19 cellular contexts compared by ENCODE assay signal in genomic region chr22:49861642-49862407, GRCh38. TPM values are rescaled to one million over a fixed set of nuclear protein-coding genes. Genes with fewer than 3 reads are reported as not detected.
DNase-seq lines count a peak whose midpoint lies in the region; ATAC-seq and TF ChIP-seq lines count a peak whose summit lies in the region.
"Had no signal": no experiment of that assay in that cellular context is flagged by ENCODE, and none has a peak within 500 bp of the region (broad histone marks: within the 10 kb centered on the region; RNA-seq: fewer than 3 reads in every experiment).

No MANE protein-coding gene starts in this region.

- H3K36me3 ChIP-seq in upper lobe of right lung = no peaks in the 10 kb centered on the region
- H3K36me3 ChIP-seq: uterus had no signal

- peaks cover 10% of the 10 kb centered on the region for H3K4me1 ChIP-seq in upper lobe of right lung
- H3K4me1 ChIP-seq: uterus had no signal

- H3K27me3 ChIP-seq in upper lobe of right lung = no peaks in the 10 kb centered on the region
- H3K27me3 ChIP-seq: uterus had no signal

- H3K36me3 Mint-ChIP-seq in stimulated activated naive CD8-positive, alpha-beta T cell treated with anti-CD3 and anti-CD28 coated beads, Interleukin-15, Interleukin-2, amounts not matched to agents 100 ng/mL and 50 ng/mL, for 24 hours (ENCODE audit: low read depth) = peaks cover 27% of the 10 kb centered on the region
- peaks cover 13% of the 10 kb centered on the region for H3K36me3 Mint-ChIP-seq in natural killer cell treated with Interleukin-12 subunit alpha and Interleukin-12 subunit beta and Interleukin-15 and Interleukin-18, amount 100 ng/mL, for 72 hours

- peaks cover 5% of the 10 kb centered on the region for H3K9me3 Mint-ChIP-seq in stimulated activated naive CD8-positive, alpha-beta T cell treated with anti-CD3 and anti-CD28 coated beads, Interleukin-15, Interleukin-2, amounts not matched to agents 100 ng/mL and 50 ng/mL, for 24 hours
- no peaks in the 10 kb centered on the region for H3K9me3 Mint-ChIP-seq in natural killer cell treated with Interleukin-12 subunit alpha and Interleukin-12 subunit beta and Interleukin-15 and Interleukin-18, amount 100 ng/mL, for 72 hours

- H3K4me3 ChIP-seq in fibroblast of mammary gland (ENCODE audit: control insufficient read depth, low read depth, low read length) = no peak overlapping the region
- no peak overlapping the region for H3K4me3 ChIP-seq in upper lobe of right lung
- H3K4me3 ChIP-seq: PC-9, skin epidermis, uterus had no signal

- H3K4me1 Mint-ChIP-seq in stimulated activated naive CD8-positive, alpha-beta T cell treated with anti-CD3 and anti-CD28 coated beads, Interleukin-15, Interleukin-2, amounts not matched to agents 100 ng/mL and 50 ng/mL, for 24 hours (ENCODE audit: low read depth) = peaks cover 56% of the 10 kb centered on the region
- H3K4me1 Mint-ChIP-seq in natural killer cell treated with Interleukin-12 subunit alpha and Interleukin-12 subunit beta and Interleukin-15 and Interleukin-18, amount 100 ng/mL, for 72 hours (ENCODE audit: low read depth in 2 of 2) = peaks cover 29 to 38% of the 10 kb centered on the region in 2 donors

- CTCF ChIA-PET in RWPE1 (lab: Yijun Ruan, JAX) = no interaction called here

- H3K27ac ChIP-seq in RWPE1 (peak overlapping the region; percentile 8; the same call in 1 of the 2 replicates), upper lobe of right lung (no peak overlapping the region)
- H3K27ac ChIP-seq: KMS-11, PC-9, skin epidermis, uterus had no signal

- no peak for ATAC-seq in stimulated activated naive CD8-positive, alpha-beta T cell treated with anti-CD3 and anti-CD28 coated beads, Interleukin-15, Interleukin-2, amounts not matched to agents 100 U/mL and 50 U/mL, for 24 hours
- ATAC-seq in upper lobe of right lung (no peak), HG03432 (IDR thresholded peaks at IDR 0.05; ENCODE audit: unreplicated experiment) (no peak)
- ATAC-seq in natural killer cell treated with Interleukin-12 subunit alpha and Interleukin-12 subunit beta and Interleukin-15 and Interleukin-18, amount 100 ng/mL, for 72 hours = no peak
- ATAC-seq: activated CD4-positive, CD25-positive, alpha-beta regulatory T cell treated with anti-CD3 and anti-CD28 coated beads, Interleukin-2, amount 50 U/mL, for 24 hours; HCT116 had no signal

- no peak for DNase-seq in stimulated activated naive CD8-positive, alpha-beta T cell treated with anti-CD3 and anti-CD28 coated beads, Interleukin-15, Interleukin-2, amounts not matched to agents 100 U/mL and 50 U/mL, for 24 hours
- DNase-seq in RWPE1 (ENCODE audit: low spot score) = no peak
- peak; percentile 58 for DNase-seq in fibroblast of mammary gland (ENCODE audit: low read depth)
- DNase-seq in upper lobe of right lung = peak; percentile 40
- DNase-seq in iPS-NIHi7 (ENCODE audit: extremely low spot score) = no peak
- no peak for DNase-seq in natural killer cell treated with Interleukin-12 subunit alpha and Interleukin-12 subunit beta and Interleukin-15 and Interleukin-18, amount 100 ng/mL, for 72 hours (ENCODE audit: low spot score)
- DNase-seq: DND-41; mesenchymal stem cell; NCI-H1694; NCI-H524; PC-9; stimulated activated naive CD4-positive, alpha-beta T cell treated with Interleukin-2 at 50 U/mL for 16 hours; uterus had no signal

- TF ChIP-seq CTCF in RWPE1 (conservative IDR thresholded peaks at IDR 0.05; ENCODE audit: low read depth) = no peak
- no peak for TF ChIP-seq CTCF in fibroblast of mammary gland (conservative IDR thresholded peaks at IDR 0.05; ENCODE audit: control insufficient read depth, insufficient read depth, low read depth, low read length)
- TF ChIP-seq CTCF in upper lobe of right lung (IDR thresholded peaks at IDR 0.05) = no peak

- H3K27me3 Mint-ChIP-seq in stimulated activated naive CD8-positive, alpha-beta T cell treated with anti-CD3 and anti-CD28 coated beads, Interleukin-15, Interleukin-2, amounts not matched to agents 100 ng/mL and 50 ng/mL, for 24 hours = no peaks in the 10 kb centered on the region
- H3K27me3 Mint-ChIP-seq in natural killer cell treated with Interleukin-12 subunit alpha and Interleukin-12 subunit beta and Interleukin-15 and Interleukin-18, amount 100 ng/mL, for 72 hours = no peaks in the 10 kb centered on the region

- peaks cover 11% of the 10 kb centered on the region for H3K9me3 ChIP-seq in upper lobe of right lung

- peak overlapping the region; percentile 53 for H3K27ac Mint-ChIP-seq in stimulated activated naive CD8-positive, alpha-beta T cell treated with anti-CD3 and anti-CD28 coated beads, Interleukin-15, Interleukin-2, amounts not matched to agents 100 ng/mL and 50 ng/mL, for 24 hours
- no peak overlapping the region for H3K27ac Mint-ChIP-seq in natural killer cell treated with Interleukin-12 subunit alpha and Interleukin-12 subunit beta and Interleukin-15 and Interleukin-18, amount 100 ng/mL, for 72 hours

- POLR2A ChIA-PET in RWPE1 (lab: Yijun Ruan, JAX; ENCODE audit: low non-redundant PET) = no interaction called here

- no peak overlapping the region for H3K4me3 Mint-ChIP-seq in stimulated activated naive CD8-positive, alpha-beta T cell treated with anti-CD3 and anti-CD28 coated beads, Interleukin-15, Interleukin-2, amounts not matched to agents 100 ng/mL and 50 ng/mL, for 24 hours
- no peak overlapping the region for H3K4me3 Mint-ChIP-seq in natural killer cell treated with Interleukin-12 subunit alpha and Interleukin-12 subunit beta and Interleukin-15 and Interleukin-18, amount 100 ng/mL, for 72 hours

- intact Hi-C loops in upper lobe of right lung (cut with DNase I) = no loop called here

RNA-seq across cellular contexts. Expression of gene ZBED4, which starts 8.2 kb away (rescaled TPM):
- total RNA-seq in upper lobe of right lung = 11.8 TPM
- total RNA-seq in natural killer cell treated with Interleukin-12 subunit alpha and Interleukin-12 subunit beta and Interleukin-15 and Interleukin-18, amount 100 ng/mL, for 72 hours = 10 to 100 TPM; 18.3 to 30.7 TPM

RNA-seq across cellular contexts. Expression of gene BRD1, which starts 34.2 kb away (rescaled TPM):
- total RNA-seq in upper lobe of right lung = 39.0 TPM
- 10 to 100 TPM; 31.2 to 59.5 TPM for total RNA-seq in natural killer cell treated with Interleukin-12 subunit alpha and Interleukin-12 subunit beta and Interleukin-15 and Interleukin-18, amount 100 ng/mL, for 72 hours

RNA-seq across cellular contexts. Expression of gene ALG12, which starts 56.4 kb away (rescaled TPM):
- total RNA-seq in upper lobe of right lung = 28.1 TPM
- 10 to 100 TPM; 19.3 to 22.9 TPM for total RNA-seq in natural killer cell treated with Interleukin-12 subunit alpha and Interleukin-12 subunit beta and Interleukin-15 and Interleukin-18, amount 100 ng/mL, for 72 hours

RNA-seq across cellular contexts. Expression of gene CRELD2, which starts 56.6 kb away (rescaled TPM):
- total RNA-seq in upper lobe of right lung = 44.2 TPM
- total RNA-seq in natural killer cell treated with Interleukin-12 subunit alpha and Interleukin-12 subunit beta and Interleukin-15 and Interleukin-18, amount 100 ng/mL, for 72 hours = 10 to 100 TPM; 59.5 to 75.7 TPM

Comparison
In these comparisons a context has a peak if more than half of its experiments do, and no peak if none do; other contexts are left out.
1. DNase-seq: peak in fibroblast of mammary gland (single experiment) and upper lobe of right lung (single experiment); none in stimulated activated naive CD8-positive, alpha-beta T cell treated with anti-CD3 and anti-CD28 coated beads, Interleukin-15, Interleukin-2, amounts not matched to agents 100 U/mL and 50 U/mL, for 24 hours (single experiment), RWPE1 (single experiment), iPS-NIHi7 (single experiment) and natural killer cell treated with Interleukin-12 subunit alpha and Interleukin-12 subunit beta and Interleukin-15 and Interleukin-18, amount 100 ng/mL, for 72 hours (single experiment).